18 cellular contexts compared by ENCODE assay signal in the genomic region with DNA sequence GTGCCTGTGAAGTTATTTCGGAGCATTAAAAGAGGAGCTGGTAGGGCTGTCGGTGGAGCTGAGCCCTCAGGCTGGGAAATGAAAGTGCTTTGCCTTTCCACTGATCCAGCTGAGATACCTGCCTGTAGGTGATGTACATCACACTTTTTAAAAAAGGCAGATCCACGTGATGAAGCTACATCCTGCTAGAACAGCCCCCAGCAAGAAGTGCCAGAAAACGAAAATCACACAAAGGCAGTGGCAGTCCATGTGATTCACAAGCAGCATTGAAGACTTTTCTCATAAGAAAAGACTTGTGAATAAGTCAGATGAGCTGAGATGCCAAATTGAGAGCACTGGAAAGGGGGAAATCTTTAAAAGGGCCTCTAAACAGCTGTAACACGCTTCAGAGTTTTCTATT.
A peak's percentile ranks its signal among the peaks of the same experiment; 100 is the strongest.
DNase-seq lines count a peak whose midpoint lies in the region; ATAC-seq and TF ChIP-seq lines count a peak whose summit lies in the region.
"Had no signal": no experiment of that assay in that cellular context is flagged by ENCODE, and none has a peak within 500 bp of the region (broad histone marks: within the 10 kb centered on the region; RNA-seq: fewer than 3 reads in every experiment).

No MANE protein-coding gene starts in this region.

- no peaks in the 10 kb centered on the region for H3K9me3 ChIP-seq in BLaER1
- H3K9me3 ChIP-seq in MM.1S (replicated peaks; ENCODE audit: insufficient read depth, low read length) = no peaks in the 10 kb centered on the region
- no peaks in the 10 kb centered on the region for H3K9me3 ChIP-seq in esophagus muscularis mucosa

- ATAC-seq in GM18868 (IDR thresholded peaks at IDR 0.05; ENCODE audit: unreplicated experiment) (peak; percentile 39), T-cell (replicated peaks in 1 of 4) (no peak), HG02970 (IDR thresholded peaks at IDR 0.05; ENCODE audit: low FRiP score, unreplicated experiment) (no peak)
- ATAC-seq: K562, PC-3 had no signal

- no peak overlapping the region for H3K4me3 ChIP-seq in BLaER1
- H3K4me3 ChIP-seq in MM.1S (ENCODE audit: low read length) = peak overlapping the region; percentile 57
- no peak overlapping the region for H3K4me3 ChIP-seq in esophagus muscularis mucosa
- H3K4me3 ChIP-seq: K562 had no signal

- CTCF ChIA-PET in T-cell (lab: Charles Lee) = no interaction called here

- DNase-seq in MM.1S (peak; percentile 93), islet precursor cell (peak; percentile 65), T-cell (no peak), mucosa of gallbladder (ENCODE audit: low spot score) (no peak), esophagus muscularis mucosa (ENCODE audit: extremely low spot score) (no peak)
- DNase-seq: C1 segment of cervical spinal cord, EL, H7, NCI-H1436, NCI-H2029, NCI-H2171 treated with DMSO at 0.1 percent for 48 hours, NCI-H446 treated with DMSO at 0.1 percent for 48 hours, PC-3 had no signal

- H3K4me1 ChIP-seq in BLaER1 (peaks cover 20% of the 10 kb centered on the region), MM.1S (ENCODE audit: low read length) (peaks cover 17% of the 10 kb centered on the region), esophagus muscularis mucosa (no peaks in the 10 kb centered on the region)

- no peaks in the 10 kb centered on the region for H3K36me3 Mint-ChIP-seq in T-cell

- H3K36me3 ChIP-seq in BLaER1 (no peaks in the 10 kb centered on the region), MM.1S (replicated peaks; ENCODE audit: insufficient read depth, low read length) (no peaks in the 10 kb centered on the region), esophagus muscularis mucosa (no peaks in the 10 kb centered on the region)

- peaks cover 0 to 11% (median 0%) of the 10 kb centered on the region in 3 donors for H3K9me3 Mint-ChIP-seq in T-cell

- H3K4me1 Mint-ChIP-seq in T-cell = peaks cover 0 to 3% (median 0%) of the 10 kb centered on the region in 3 donors

- H3F3A ChIP-seq in MM.1S (ENCODE audit: insufficient read depth, low read length) = peaks cover 29% of the 10 kb centered on the region

- H3K27ac ChIP-seq in BLaER1 (no peak overlapping the region; the same call in 1 of the 2 replicates), MM.1S (ENCODE audit: low read length) (peak overlapping the region; percentile 83), esophagus muscularis mucosa (replicated peaks in 1 of 4) (no peak overlapping the region)
- H3K27ac ChIP-seq: RWPE1 had no signal

- H3K9me2 ChIP-seq in MM.1S (replicated peaks; ENCODE audit: insufficient read depth, low read length) = no peaks in the 10 kb centered on the region

- H3K9ac ChIP-seq in BLaER1 (no peak overlapping the region), MM.1S (ENCODE audit: low read length) (peak overlapping the region; percentile 58)

- H3K27me3 ChIP-seq in BLaER1 (no peaks in the 10 kb centered on the region), MM.1S (replicated peaks; ENCODE audit: insufficient read depth, low read length) (no peaks in the 10 kb centered on the region), esophagus muscularis mucosa (no peaks in the 10 kb centered on the region)

- peaks cover 14% of the 10 kb centered on the region for H3K79me2 ChIP-seq in MM.1S (ENCODE audit: low read length)

- POLR2A ChIA-PET in T-cell (lab: Charles Lee) = no interaction called here

- H4K20me1 ChIP-seq in BLaER1 (no peaks in the 10 kb centered on the region), MM.1S (ENCODE audit: insufficient read depth, low read length) (no peaks in the 10 kb centered on the region)

- H3K4me2 ChIP-seq in BLaER1 = peak overlapping the region; percentile 27; the same call in 1 of the 2 replicates
- peak overlapping the region; percentile 66 for H3K4me2 ChIP-seq in MM.1S (ENCODE audit: low read depth, low read length)

- TF ChIP-seq CTCF in MM.1S (IDR thresholded peaks at IDR 0.05; ENCODE audit: low read length) (no peak), esophagus muscularis mucosa (IDR thresholded peaks at IDR 0.05) (no peak)

- H2AFZ ChIP-seq in MM.1S (ENCODE audit: low read length) = peak overlapping the region; percentile 58

- no peaks in the 10 kb centered on the region for H3K27me3 Mint-ChIP-seq in T-cell

- TF ChIP-seq EP300 in esophagus muscularis mucosa (IDR thresholded peaks at IDR 0.05) = no peak

- no peak overlapping the region for H3K27ac Mint-ChIP-seq in T-cell

- WGBS in esophagus muscularis mucosa = 73% methylated on average over 5 of the region's 5 CpGs

- TF ChIP-seq POLR2A in esophagus muscularis mucosa (IDR thresholded peaks at IDR 0.05; ENCODE audit: low read depth) = no peak

- H3K4me3 Mint-ChIP-seq in T-cell = no peak overlapping the region

- intact Hi-C loops in esophagus muscularis mucosa (cut with DNase I) = no loop called here

Comparison
In these comparisons a context has a peak if more than half of its experiments do, and no peak if none do; other contexts are left out.
1. DNase-seq: peak in MM.1S (single experiment) and islet precursor cell (single experiment); none in T-cell (0 of 34), mucosa of gallbladder (single experiment) and esophagus muscularis mucosa (single experiment).